ENCODE assay signal across 18 cellular contexts in the genomic region with DNA sequence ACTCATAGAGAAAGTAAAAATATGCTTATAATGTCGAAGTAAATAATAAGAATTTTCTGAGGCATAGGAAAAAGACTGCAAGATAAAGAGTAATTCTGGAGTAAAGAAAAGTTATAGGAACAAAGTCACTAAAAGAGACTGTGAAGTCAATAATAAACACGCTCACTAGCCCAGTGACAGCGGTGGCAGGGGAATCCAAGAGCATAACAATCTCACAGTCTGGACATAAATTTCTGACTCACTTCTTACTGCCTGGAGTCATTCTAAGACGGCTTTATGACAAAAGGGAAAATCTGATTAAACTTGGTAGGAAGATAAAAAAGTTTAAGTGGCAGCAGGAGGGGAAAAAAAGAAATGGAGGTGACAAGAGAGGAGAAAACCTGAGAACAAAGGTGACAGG. TPM values are rescaled to one million over a fixed set of nuclear protein-coding genes. Genes with fewer than 3 reads are reported as not detected.
"Had no signal": no experiment of that assay in that cellular context is flagged by ENCODE, and none has a peak within 500 bp of the region (broad histone marks: within the 10 kb centered on the region; RNA-seq: fewer than 3 reads in every experiment).

No MANE protein-coding gene starts in this region.

- FAIRE-seq: frontal cortex, kidney had no signal

- H3K4me1 ChIP-seq: spleen, upper lobe of left lung had no signal

- H3K9me3 ChIP-seq: spleen, thoracic aorta, upper lobe of left lung had no signal

- H3K27ac Mint-ChIP-seq: activated CD4-positive, alpha-beta T cell treated with anti-CD3 and anti-CD28 coated beads, Interleukin-2, amount 10 ng/mL, durations not matched to agents 24 days and 14 days; activated CD8-positive, alpha-beta memory T cell treated with anti-CD3 and anti-CD28 coated beads, Interleukin-2, amount 10 ng/mL, durations not matched to agents 7 days and 5 days; natural killer cell; WTC11 had no signal

- H3K4me3 ChIP-seq: lung, spleen, thoracic aorta, upper lobe of left lung had no signal

- DNase-seq: activated CD4-positive, alpha-beta T cell treated with anti-CD3 and anti-CD28 coated beads, Interleukin-2, amount 10 ng/mL, durations not matched to agents 24 days and 14 days; activated CD8-positive, alpha-beta memory T cell treated with anti-CD3 and anti-CD28 coated beads, Interleukin-2, amount 10 ng/mL, durations not matched to agents 7 days and 5 days; activated gamma-delta T cell treated with Interleukin-2 at 50 U/mL for 16 hours; effector CD4-positive, alpha-beta T cell; hypothalamus; kidney; natural killer cell; nucleus accumbens; retina; spleen; SW 1271; upper lobe of left lung had no signal

- H3K27me3 ChIP-seq: spleen, upper lobe of left lung had no signal

- H3K4me3 Mint-ChIP-seq: activated CD4-positive, alpha-beta T cell treated with anti-CD3 and anti-CD28 coated beads, Interleukin-2, amount 10 ng/mL, durations not matched to agents 24 days and 14 days; activated CD8-positive, alpha-beta memory T cell treated with anti-CD3 and anti-CD28 coated beads, Interleukin-2, amount 10 ng/mL, durations not matched to agents 7 days and 5 days; natural killer cell; WTC11 had no signal

- ATAC-seq: activated CD8-positive, alpha-beta memory T cell treated with anti-CD3 and anti-CD28 coated beads, Interleukin-2, amount 10 ng/mL, durations not matched to agents 7 days and 5 days; left lobe of liver; natural killer cell; WTC11 had no signal

- H3K4me1 Mint-ChIP-seq: activated CD4-positive, alpha-beta T cell treated with anti-CD3 and anti-CD28 coated beads, Interleukin-2, amount 10 ng/mL, durations not matched to agents 24 days and 14 days had no signal

- H3K36me3 ChIP-seq: spleen, thoracic aorta, upper lobe of left lung had no signal

- H3K36me3 Mint-ChIP-seq: activated CD8-positive, alpha-beta memory T cell treated with anti-CD3 and anti-CD28 coated beads, Interleukin-2, amount 10 ng/mL, durations not matched to agents 7 days and 5 days; natural killer cell; WTC11 had no signal

- H3K27ac ChIP-seq: spleen, thoracic aorta, upper lobe of left lung had no signal

- H3K9me3 Mint-ChIP-seq: activated CD4-positive, alpha-beta T cell treated with anti-CD3 and anti-CD28 coated beads, Interleukin-2, amount 10 ng/mL, durations not matched to agents 24 days and 14 days; natural killer cell had no signal

RNA-seq across cellular contexts. Expression of a gene that starts 56.4 kb away (rescaled TPM):
- total RNA-seq: T-helper 2 cell treated with Interferon-gamma antibody and Interleukin-4, amounts not matched to agents 100 ng/mL and 5 ng/mL, for 36 hours had no signal
